36 cellular contexts compared by ENCODE assay signal in the genomic region with DNA sequence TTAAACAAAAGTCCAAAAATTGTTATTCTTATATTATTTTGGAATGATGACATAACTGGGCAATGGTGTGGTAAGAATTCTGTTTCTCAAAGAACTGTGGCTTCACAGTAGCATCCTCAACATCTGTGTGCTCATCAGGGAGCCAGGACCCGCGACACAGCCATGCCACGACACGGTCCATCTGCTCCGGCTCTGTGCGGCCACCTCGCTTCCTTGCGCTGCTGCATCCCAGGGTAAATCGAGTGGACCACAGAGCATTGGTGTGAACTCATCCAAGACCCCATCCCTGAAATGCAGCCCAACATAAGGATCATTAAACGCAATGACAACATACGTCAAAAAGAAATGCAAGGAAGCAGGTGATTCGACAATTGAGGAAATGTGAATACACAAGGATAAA.
"Had no signal": no experiment of that assay in that cellular context is flagged by ENCODE, and none has a peak within 500 bp of the region (broad histone marks: within the 10 kb centered on the region; RNA-seq: fewer than 3 reads in every experiment).

No MANE protein-coding gene starts in this region.

- H3K27ac ChIP-seq: ascending aorta, cardiac muscle cell, VCaP had no signal

- H3K27ac Mint-ChIP-seq: activated B cell treated with CpG ODN at 0.5 μM for 24 hours; activated CD4-positive, alpha-beta memory T cell treated with anti-CD3 and anti-CD28 coated beads for 36 hours; activated CD4-positive, alpha-beta T cell treated with anti-CD3 and anti-CD28 coated beads, Interleukin-2, amount 10 ng/mL, durations not matched to agents 24 days and 14 days; activated CD8-positive, alpha-beta T cell treated with anti-CD3 and anti-CD28 coated beads for 36 hours; activated naive CD4-positive, alpha-beta T cell treated with anti-CD3 and anti-CD28 coated beads, Interleukin-2, amount 10 ng/mL, durations not matched to agents 7 days and 5 days; activated naive CD4-positive, alpha-beta T cell treated with anti-CD3 and anti-CD28 coated beads, Interleukin-2, amount 50 U/mL, for 24 hours; activated naive CD8-positive, alpha-beta T cell; activated naive CD8-positive, alpha-beta T cell treated with anti-CD3 and anti-CD28 coated beads, Interleukin-2, amount 10 ng/mL, durations not matched to agents 7 days and 5 days; activated naive CD8-positive, alpha-beta T cell treated with anti-CD3 and anti-CD28 coated beads, Interleukin-2, amount 50 U/mL, for 24 hours; activated T-cell treated with anti-CD3 and anti-CD28 coated beads, Interleukin-2, amount 50 U/mL, for 72 hours; activated T-helper 17 cell treated with anti-CD3 and anti-CD28 coated beads, Interleukin-2, amount 50 U/mL, for 72 hours; T-helper 1 cell treated with Interleukin-12 subunit alpha and Interleukin-12 subunit beta and Interleukin-4 antibody, amounts not matched to agents 30 μg/mL and 1 μg/mL, for 36 hours; T-helper 2 cell treated with Interferon-gamma antibody and Interleukin-4, amounts not matched to agents 5 μg/mL and 100 μg/mL, for 36 hours had no signal

- H3K36me3 ChIP-seq: ascending aorta, cardiac muscle cell had no signal

- ATAC-seq: activated CD8-positive, alpha-beta T cell treated with anti-CD3 and anti-CD28 coated beads for 36 hours; activated naive CD8-positive, alpha-beta T cell treated with anti-CD3 and anti-CD28 coated beads, Interleukin-2, amount 50 U/mL, for 24 hours; activated T-cell treated with anti-CD3 and anti-CD28 coated beads, Interleukin-2, amount 50 U/mL, for 4 hours; activated T-cell treated with anti-CD3 and anti-CD28 coated beads, Interleukin-2, amount 50 U/mL, for 72 hours; activated T-helper 17 cell treated with anti-CD3 and anti-CD28 coated beads, Interleukin-2, amount 50 U/mL, for 72 hours had no signal

- FAIRE-seq: bronchial epithelial cell, TTC549 had no signal

- H3K9me3 Mint-ChIP-seq: activated B cell treated with CpG ODN at 0.5 μM for 24 hours; activated CD4-positive, alpha-beta memory T cell treated with anti-CD3 and anti-CD28 coated beads for 36 hours; activated CD4-positive, alpha-beta T cell treated with anti-CD3 and anti-CD28 coated beads, Interleukin-2, amount 10 ng/mL, durations not matched to agents 24 days and 14 days; activated CD8-positive, alpha-beta T cell treated with anti-CD3 and anti-CD28 coated beads for 36 hours; activated naive CD4-positive, alpha-beta T cell treated with anti-CD3 and anti-CD28 coated beads, Interleukin-2, amount 10 ng/mL, durations not matched to agents 7 days and 5 days; activated naive CD4-positive, alpha-beta T cell treated with anti-CD3 and anti-CD28 coated beads, Interleukin-2, amount 50 U/mL, for 24 hours; activated naive CD8-positive, alpha-beta T cell treated with anti-CD3 and anti-CD28 coated beads, Interleukin-2, amount 10 ng/mL, durations not matched to agents 7 days and 5 days; activated naive CD8-positive, alpha-beta T cell treated with anti-CD3 and anti-CD28 coated beads, Interleukin-2, amount 50 U/mL, for 24 hours; activated T-cell treated with anti-CD3 and anti-CD28 coated beads, Interleukin-2, amount 50 U/mL, for 4 hours; activated T-cell treated with anti-CD3 and anti-CD28 coated beads, Interleukin-2, amount 50 U/mL, for 72 hours; activated T-helper 1 cell treated with anti-CD3 and anti-CD28 coated beads, Interleukin-12 subunit alpha, Interleukin-12 subunit beta, Interleukin-2, Interleukin-4 antibody, amounts not matched to agents 30 ng/mL and 10 ng/mL and 1 ng/mL, durations not matched to agents 14 hours and 24 hours and 36 hours; activated T-helper 17 cell treated with anti-CD3 and anti-CD28 coated beads, Interleukin-2, amount 50 U/mL, for 72 hours; brain; central memory CD8-positive, alpha-beta T cell; T-helper 1 cell treated with Interleukin-12 subunit alpha and Interleukin-12 subunit beta and Interleukin-4 antibody, amounts not matched to agents 30 μg/mL and 1 μg/mL, for 36 hours; T-helper 2 cell treated with Interferon-gamma antibody and Interleukin-4, amounts not matched to agents 5 μg/mL and 100 μg/mL, for 36 hours had no signal

- H3K9me3 ChIP-seq: ascending aorta had no signal

- DNase-seq: activated B cell treated with CpG ODN at 0.5 μM for 24 hours; activated CD4-positive, alpha-beta memory T cell treated with anti-CD3 and anti-CD28 coated beads for 36 hours; activated CD4-positive, alpha-beta T cell treated with anti-CD3 and anti-CD28 coated beads for 4 hours; activated CD4-positive, alpha-beta T cell treated with anti-CD3 and anti-CD28 coated beads, Interleukin-2, amount 10 ng/mL, durations not matched to agents 24 days and 14 days; activated CD4-positive, alpha-beta T cell treated with anti-CD3 and anti-CD28 coated beads, Interleukin-2, amount 50 U/mL, for 1 hour; activated CD4-positive, alpha-beta T cell treated with anti-CD3 and anti-CD28 coated beads, Interleukin-2, amount 50 U/mL, for 4 hours; activated CD4-positive, CD25-positive, alpha-beta regulatory T cell treated with anti-CD3 and anti-CD28 coated beads, Interleukin-2, amount 50 U/mL, for 72 hours; activated CD8-positive, alpha-beta memory T cell treated with anti-CD3 and anti-CD28 coated beads, Interleukin-2, amount 50 U/mL, for 4 hours; activated CD8-positive, alpha-beta T cell treated with anti-CD3 and anti-CD28 coated beads for 36 hours; activated gamma-delta T cell; activated naive CD4-positive, alpha-beta T cell treated with anti-CD3 and anti-CD28 coated beads, Interleukin-2, amount 10 ng/mL, durations not matched to agents 7 days and 5 days; activated naive CD4-positive, alpha-beta T cell treated with Interleukin-2 at 50 U/mL for 16 hours; activated naive CD8-positive, alpha-beta T cell treated with anti-CD3 and anti-CD28 coated beads, Interleukin-2, amount 10 ng/mL, durations not matched to agents 7 days and 5 days; activated naive CD8-positive, alpha-beta T cell treated with anti-CD3 and anti-CD28 coated beads, Interleukin-2, amount 50 U/mL, for 24 hours; activated T-cell treated with anti-CD3 and anti-CD28 coated beads for 4 hours; activated T-cell treated with anti-CD3 and anti-CD28 coated beads, Interleukin-2, amount 50 U/mL, for 1 hour; activated T-cell treated with anti-CD3 and anti-CD28 coated beads, Interleukin-2, amount 50 U/mL, for 4 hours; activated T-cell treated with anti-CD3 and anti-CD28 coated beads, Interleukin-2, amount 50 U/mL, for 72 hours; amygdala; anterior cingulate cortex; T-helper 1 cell; T-helper 2 cell; T-helper 9 cell had no signal

- H3K36me3 Mint-ChIP-seq: activated CD4-positive, alpha-beta memory T cell treated with anti-CD3 and anti-CD28 coated beads for 36 hours; activated naive CD4-positive, alpha-beta T cell treated with anti-CD3 and anti-CD28 coated beads, Interleukin-2, amount 50 U/mL, for 24 hours; activated naive CD8-positive, alpha-beta T cell treated with anti-CD3 and anti-CD28 coated beads, Interleukin-2, amount 10 ng/mL, durations not matched to agents 7 days and 5 days had no signal

- H3K27me3 ChIP-seq: ascending aorta, cardiac muscle cell had no signal

- H3K4me1 ChIP-seq: ascending aorta had no signal

- H3K4me3 ChIP-seq: ascending aorta, cardiac muscle cell had no signal

- H3K4me3 Mint-ChIP-seq: activated B cell treated with CpG ODN at 0.5 μM for 24 hours; activated CD4-positive, alpha-beta memory T cell treated with anti-CD3 and anti-CD28 coated beads for 36 hours; activated CD4-positive, alpha-beta T cell treated with anti-CD3 and anti-CD28 coated beads, Interleukin-2, amount 10 ng/mL, durations not matched to agents 24 days and 14 days; activated CD8-positive, alpha-beta T cell treated with anti-CD3 and anti-CD28 coated beads for 36 hours; activated naive CD4-positive, alpha-beta T cell treated with anti-CD3 and anti-CD28 coated beads, Interleukin-2, amount 10 ng/mL, durations not matched to agents 7 days and 5 days; activated naive CD4-positive, alpha-beta T cell treated with anti-CD3 and anti-CD28 coated beads, Interleukin-2, amount 50 U/mL, for 24 hours; activated naive CD8-positive, alpha-beta T cell; activated naive CD8-positive, alpha-beta T cell treated with anti-CD3 and anti-CD28 coated beads, Interleukin-2, amount 10 ng/mL, durations not matched to agents 7 days and 5 days; activated naive CD8-positive, alpha-beta T cell treated with anti-CD3 and anti-CD28 coated beads, Interleukin-2, amount 50 U/mL, for 24 hours; activated T-cell treated with anti-CD3 and anti-CD28 coated beads, Interleukin-2, amount 50 U/mL, for 4 hours; activated T-cell treated with anti-CD3 and anti-CD28 coated beads, Interleukin-2, amount 50 U/mL, for 72 hours; activated T-helper 1 cell treated with anti-CD3 and anti-CD28 coated beads, Interleukin-12 subunit alpha, Interleukin-12 subunit beta, Interleukin-2, Interleukin-4 antibody, amounts not matched to agents 30 ng/mL and 10 ng/mL and 1 ng/mL, durations not matched to agents 14 hours and 24 hours and 36 hours; activated T-helper 17 cell treated with anti-CD3 and anti-CD28 coated beads, Interleukin-2, amount 50 U/mL, for 72 hours; brain; central memory CD8-positive, alpha-beta T cell; T-helper 1 cell treated with Interleukin-12 subunit alpha and Interleukin-12 subunit beta and Interleukin-4 antibody, amounts not matched to agents 30 μg/mL and 1 μg/mL, for 36 hours; T-helper 2 cell treated with Interferon-gamma antibody and Interleukin-4, amounts not matched to agents 5 μg/mL and 100 μg/mL, for 36 hours had no signal
